25 cellular contexts compared by ENCODE assay signal in genomic region chr3:71001303-71001702, GRCh38.
A peak's percentile ranks its signal among the peaks of the same experiment; 100 is the strongest.
DNase-seq lines count a peak whose midpoint lies in the region; ATAC-seq and TF ChIP-seq lines count a peak whose summit lies in the region.
"Had no signal": no experiment of that assay in that cellular context is flagged by ENCODE, and none has a peak within 500 bp of the region (broad histone marks: within the 10 kb centered on the region; RNA-seq: fewer than 3 reads in every experiment).

No MANE protein-coding gene starts in this region.

- intact Hi-C loops in activated CD4-positive, alpha-beta T cell treated with anti-CD3 and anti-CD28 coated beads for 36 hours (cut with DNase I, micrococcal nuclease), result loop anchor here in 1 of 2 experiments (5.0 kb wide), 1 partner anchor 511 kb away; no protein-coding TSS in a partner anchor
- intact Hi-C loops in CD8-positive, alpha-beta T cell (cut with DNase I, micrococcal nuclease), result no loop called here
- intact Hi-C loops in tibial artery (cut with DNase I; ENCODE audit: low total_unique reads), result no loop called here
- intact Hi-C loops in upper lobe of right lung (cut with DNase I), result no loop called here

- no peak for DNase-seq in activated CD4-positive, alpha-beta T cell treated with anti-CD3 and anti-CD28 coated beads for 36 hours
- DNase-seq in activated CD4-positive, alpha-beta T cell treated with anti-CD3 and anti-CD28 coated beads, Interleukin-2, amount 50 U/mL, for 4 hours, result no peak
- no peak for DNase-seq in CD8-positive, alpha-beta T cell
- no peak for DNase-seq in activated naive CD8-positive, alpha-beta T cell treated with anti-CD3 and anti-CD28 coated beads for 36 hours
- DNase-seq in naive B cell, result no peak
- DNase-seq in tibial artery, result no peak
- no peak for DNase-seq in upper lobe of right lung
- DNase-seq: activated CD4-positive, CD25-positive, alpha-beta regulatory T cell treated with anti-CD3 and anti-CD28 coated beads, Interleukin-2, amount 50 U/mL, for 72 hours; activated effector memory CD4-positive, alpha-beta T cell treated with Interleukin-2 at 50 U/mL for 16 hours; anterior cingulate cortex; foreskin keratinocyte; Karpas-422; left ventricle myocardium inferior; NCI-H1694 treated with DMSO at 0.1 percent for 48 hours; NCI-H748 treated with DMSO at 0.1 percent for 48 hours; OCI-M1; stomach; transverse colon had no signal

- POLR2A ChIA-PET in activated CD4-positive, alpha-beta T cell treated with anti-CD3 and anti-CD28 coated beads for 36 hours (lab: Charles Lee), result no interaction called here
- POLR2A ChIA-PET in CD8-positive, alpha-beta T cell (lab: Charles Lee), result no interaction called here

- H3K36me3 ChIP-seq in CD8-positive, alpha-beta T cell (ENCODE audit: insufficient read depth, low read length), result peaks cover 15% of the 10 kb centered on the region
- H3K36me3 ChIP-seq in tibial artery (peaks cover 0 to 20% (median 14%) of the 10 kb centered on the region in 3 donors), upper lobe of right lung (peaks cover 28% of the 10 kb centered on the region)
- H3K36me3 ChIP-seq: prostate gland had no signal

- H3K4me3 ChIP-seq in CD8-positive, alpha-beta T cell (ENCODE audit: low read depth, low read length), result no peak overlapping the region
- H3K4me3 ChIP-seq in tibial artery, result no peak overlapping the region
- H3K4me3 ChIP-seq in upper lobe of right lung, result no peak overlapping the region
- H3K4me3 ChIP-seq: hepatocyte, left ventricle myocardium inferior, prostate gland, skin epidermis, stomach, transverse colon had no signal

- H3K9me3 ChIP-seq in CD8-positive, alpha-beta T cell (ENCODE audit: low read length), result no peaks in the 10 kb centered on the region
- H3K9me3 ChIP-seq in tibial artery, result no peaks in the 10 kb centered on the region
- H3K9me3 ChIP-seq in upper lobe of right lung, result no peaks in the 10 kb centered on the region
- H3K9me3 ChIP-seq: left ventricle myocardium inferior, prostate gland, stomach, transverse colon had no signal

- CTCF ChIA-PET in activated CD4-positive, alpha-beta T cell treated with anti-CD3 and anti-CD28 coated beads for 36 hours (lab: Charles Lee), result no interaction called here
- CTCF ChIA-PET in CD8-positive, alpha-beta T cell (lab: Charles Lee), result no interaction called here

- H3K27ac Mint-ChIP-seq in activated CD4-positive, alpha-beta T cell treated with anti-CD3 and anti-CD28 coated beads for 36 hours, result peak overlapping the region; percentile 67
- H3K27ac Mint-ChIP-seq in CD8-positive, alpha-beta T cell, result peak overlapping the region; percentile 68
- peak overlapping the region; percentile 59 for H3K27ac Mint-ChIP-seq in activated naive CD8-positive, alpha-beta T cell treated with anti-CD3 and anti-CD28 coated beads for 36 hours
- H3K27ac Mint-ChIP-seq in naive B cell, result peak overlapping the region in 4 of 6 donors; percentile 14 to 77 (median 74)

- no peak overlapping the region for H3K4me3 Mint-ChIP-seq in activated CD4-positive, alpha-beta T cell treated with anti-CD3 and anti-CD28 coated beads for 36 hours
- H3K4me3 Mint-ChIP-seq in CD8-positive, alpha-beta T cell, result no peak overlapping the region
- H3K4me3 Mint-ChIP-seq in activated naive CD8-positive, alpha-beta T cell treated with anti-CD3 and anti-CD28 coated beads for 36 hours, result no peak overlapping the region
- no peak overlapping the region for H3K4me3 Mint-ChIP-seq in naive B cell
- H3K4me3 Mint-ChIP-seq: central memory CD8-positive, alpha-beta T cell had no signal

- H3K4me1 Mint-ChIP-seq in activated CD4-positive, alpha-beta T cell treated with anti-CD3 and anti-CD28 coated beads for 36 hours, result peaks cover 58% of the 10 kb centered on the region
- H3K4me1 Mint-ChIP-seq in CD8-positive, alpha-beta T cell (ENCODE audit: low read depth), result peaks cover 51% of the 10 kb centered on the region
- H3K4me1 Mint-ChIP-seq in activated naive CD8-positive, alpha-beta T cell treated with anti-CD3 and anti-CD28 coated beads for 36 hours, result peaks cover 44% of the 10 kb centered on the region
- H3K4me1 Mint-ChIP-seq in naive B cell, result peaks cover 8 to 25% (median 19%) of the 10 kb centered on the region in 3 donors

- no peaks in the 10 kb centered on the region for H3K4me1 ChIP-seq in CD8-positive, alpha-beta T cell (ENCODE audit: insufficient read depth, low read length)
- peaks cover 0 to 74% (median 40%) of the 10 kb centered on the region in 4 donors for H3K4me1 ChIP-seq in tibial artery
- H3K4me1 ChIP-seq in upper lobe of right lung, result peaks cover 10% of the 10 kb centered on the region
- H3K4me1 ChIP-seq: prostate gland had no signal

- peaks cover 47% of the 10 kb centered on the region for H3K36me3 Mint-ChIP-seq in activated CD4-positive, alpha-beta T cell treated with anti-CD3 and anti-CD28 coated beads for 36 hours (ENCODE audit: low read depth)
- peaks cover 75% of the 10 kb centered on the region for H3K36me3 Mint-ChIP-seq in CD8-positive, alpha-beta T cell
- peaks cover 49% of the 10 kb centered on the region for H3K36me3 Mint-ChIP-seq in activated naive CD8-positive, alpha-beta T cell treated with anti-CD3 and anti-CD28 coated beads for 36 hours
- H3K36me3 Mint-ChIP-seq in naive B cell, result peaks cover 23 to 31% of the 10 kb centered on the region in 2 donors

- no peak overlapping the region for H3K27ac ChIP-seq in CD8-positive, alpha-beta T cell (ENCODE audit: low read depth, low read length)
- no peak overlapping the region for H3K27ac ChIP-seq in tibial artery
- H3K27ac ChIP-seq in upper lobe of right lung, result no peak overlapping the region
- H3K27ac ChIP-seq: 22Rv1, foreskin keratinocyte, hepatocyte, left ventricle myocardium inferior, prostate gland, transverse colon had no signal

- H3K27me3 ChIP-seq in CD8-positive, alpha-beta T cell (ENCODE audit: insufficient read depth, low read length), result no peaks in the 10 kb centered on the region
- no peaks in the 10 kb centered on the region for H3K27me3 ChIP-seq in tibial artery
- H3K27me3 ChIP-seq in upper lobe of right lung, result no peaks in the 10 kb centered on the region
- H3K27me3 ChIP-seq: foreskin keratinocyte, hepatocyte, stomach, transverse colon had no signal

- no peaks in the 10 kb centered on the region for H3K27me3 Mint-ChIP-seq in activated CD4-positive, alpha-beta T cell treated with anti-CD3 and anti-CD28 coated beads for 36 hours
- no peaks in the 10 kb centered on the region for H3K27me3 Mint-ChIP-seq in CD8-positive, alpha-beta T cell (ENCODE audit: low read depth)
- H3K27me3 Mint-ChIP-seq in activated naive CD8-positive, alpha-beta T cell treated with anti-CD3 and anti-CD28 coated beads for 36 hours, result no peaks in the 10 kb centered on the region
- H3K27me3 Mint-ChIP-seq in naive B cell, result no peaks in the 10 kb centered on the region
- H3K27me3 Mint-ChIP-seq: central memory CD8-positive, alpha-beta T cell had no signal

- H3K9me3 Mint-ChIP-seq in activated CD4-positive, alpha-beta T cell treated with anti-CD3 and anti-CD28 coated beads for 36 hours (ENCODE audit: low read depth), result no peaks in the 10 kb centered on the region
- H3K9me3 Mint-ChIP-seq in CD8-positive, alpha-beta T cell, result no peaks in the 10 kb centered on the region
- no peaks in the 10 kb centered on the region for H3K9me3 Mint-ChIP-seq in activated naive CD8-positive, alpha-beta T cell treated with anti-CD3 and anti-CD28 coated beads for 36 hours
- H3K9me3 Mint-ChIP-seq in naive B cell, result no peaks in the 10 kb centered on the region
- H3K9me3 Mint-ChIP-seq: central memory CD8-positive, alpha-beta T cell had no signal

- TF ChIP-seq CTCF in CD8-positive, alpha-beta T cell (IDR thresholded peaks at IDR 0.05), result no peak
- no peak for TF ChIP-seq CTCF in tibial artery (IDR thresholded peaks at IDR 0.05)
- TF ChIP-seq CTCF in upper lobe of right lung (IDR thresholded peaks at IDR 0.05), result no peak

- ATAC-seq in activated CD4-positive, alpha-beta T cell treated with anti-CD3 and anti-CD28 coated beads for 36 hours, result peak; percentile 69
- no peak for ATAC-seq in CD8-positive, alpha-beta T cell
- ATAC-seq in naive B cell (ENCODE audit: low read depth in 2 of 2) (no peak), GM18502 (IDR thresholded peaks at IDR 0.05; ENCODE audit: poor library complexity, unreplicated experiment) (no peak), upper lobe of right lung (no peak)
- ATAC-seq: foreskin keratinocyte, Right ventricle myocardium inferior had no signal
